In the genomic region with DNA sequence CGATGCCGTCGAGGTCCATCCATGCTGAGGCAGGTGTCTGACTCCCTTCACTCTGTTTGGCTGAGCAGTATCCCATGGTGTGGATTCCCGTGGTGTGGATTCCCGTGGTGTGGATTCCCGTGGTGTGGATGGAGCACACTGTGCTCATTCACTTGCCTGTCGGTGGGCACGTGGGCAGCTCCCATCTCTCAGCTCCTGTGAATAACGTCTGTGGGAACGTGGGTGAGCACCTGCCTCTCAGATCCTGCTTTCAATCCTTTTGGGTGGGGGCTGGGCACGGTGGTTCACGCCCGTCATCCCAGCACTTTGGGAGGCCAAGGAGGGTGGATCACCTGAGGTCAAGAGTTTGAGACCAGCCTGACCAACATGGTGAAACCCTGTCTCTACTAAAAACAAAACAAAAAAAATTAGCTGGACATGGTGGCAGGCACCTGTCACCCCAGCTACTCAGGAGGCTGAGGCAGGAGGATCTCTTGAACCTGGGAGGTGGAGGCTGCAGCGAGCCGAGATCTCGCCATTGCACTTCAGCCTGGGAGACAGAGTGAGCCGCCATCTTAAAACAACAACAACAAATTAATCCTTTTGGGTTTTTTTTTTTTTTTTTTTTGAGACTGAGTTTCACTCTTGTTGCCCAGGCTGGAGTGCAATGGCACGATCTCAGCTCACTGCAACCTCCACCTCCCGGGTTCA, we compare ENCODE assay signal across 3 cellular contexts. TPM values are rescaled to one million over a fixed set of nuclear protein-coding genes. Genes with fewer than 3 reads are reported as not detected.
"Had no signal": no experiment of that assay in that cellular context is flagged by ENCODE, and none has a peak within 500 bp of the region (broad histone marks: within the 10 kb centered on the region; RNA-seq: fewer than 3 reads in every experiment).

No MANE protein-coding gene starts in this region.

RNA-seq across cellular contexts. Expression of a gene that starts 27.4 kb away (rescaled TPM):
- total RNA-seq: posterior vena cava, pulmonary artery endothelial cell had no signal
- polyA plus RNA-seq: neural cell had no signal
